ENCODE assay signal across 1 cellular context in the genomic region with DNA sequence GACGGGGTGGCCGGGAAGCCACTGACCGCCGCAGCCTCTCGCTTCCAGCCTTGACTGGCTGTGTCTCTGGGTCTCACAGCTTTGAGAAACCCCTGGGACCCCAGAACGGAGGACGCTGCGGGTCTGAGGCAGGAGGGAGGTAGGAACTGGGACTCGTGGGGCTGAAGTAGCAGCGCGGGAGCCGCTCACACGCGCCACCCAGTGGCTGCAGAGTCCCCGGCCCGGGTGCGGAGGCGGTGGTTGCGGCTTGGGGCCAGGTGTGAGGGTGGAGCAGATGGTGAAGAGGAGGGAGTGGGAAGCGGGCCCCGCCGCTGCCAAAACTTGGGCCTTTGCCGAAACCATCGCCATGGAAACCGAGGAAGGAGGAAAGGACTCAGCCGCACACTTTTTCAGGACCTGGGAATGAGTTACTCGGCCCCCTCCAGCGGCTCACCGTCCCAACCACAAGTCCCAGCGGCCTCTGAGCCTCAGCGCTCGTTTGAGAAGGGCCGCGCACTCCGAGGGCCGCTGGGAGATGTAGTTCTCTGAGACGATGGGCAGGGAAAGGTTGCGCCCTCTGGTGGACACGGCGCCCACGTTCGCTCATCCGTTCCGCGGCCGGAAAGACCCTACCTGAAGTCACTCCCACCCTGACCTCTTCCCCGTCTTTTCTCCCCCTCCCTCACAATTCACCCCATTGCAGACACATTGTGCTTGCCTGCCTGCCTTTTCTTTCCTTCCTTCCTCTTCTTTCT.
A peak's percentile ranks its signal among the peaks of the same experiment; 100 is the strongest.
TF ChIP-seq lines count a peak whose summit lies in the region.

No MANE protein-coding gene starts in this region.

TF ChIP-seq in HepG2, 621 proteins besides CTCF, POLR2A, EP300 and RAD21 (continued from another document and continues in another):
- peak; percentile 69; the same call in 1 of the 2 replicates for TF ChIP-seq ZHX2 (IDR thresholded peaks at IDR 0.05; ENCODE audit: low read depth)
- no peak for TF ChIP-seq ZHX2 (CRISPR knock-in tag; IDR thresholded peaks at IDR 0.05; ENCODE audit: borderline replicate concordance)
- no peak for TF ChIP-seq RFXAP (CRISPR knock-in tag; IDR thresholded peaks at IDR 0.05; ENCODE audit: borderline replicate concordance)
- no peak for TF ChIP-seq ZNF337 (CRISPR knock-in tag; IDR thresholded peaks at IDR 0.05; ENCODE audit: borderline replicate concordance, low read depth)
- TF ChIP-seq NR2C2 (CRISPR knock-in tag; IDR thresholded peaks at IDR 0.05; ENCODE audit: borderline replicate concordance), result peak; percentile 77
- no peak for TF ChIP-seq ZBTB10 (CRISPR knock-in tag; IDR thresholded peaks at IDR 0.05; ENCODE audit: borderline replicate concordance)
- TF ChIP-seq IRX3 (CRISPR knock-in tag; IDR thresholded peaks at IDR 0.05; ENCODE audit: borderline replicate concordance, low read depth), result no peak
- no peak for TF ChIP-seq GATA4 (IDR thresholded peaks at IDR 0.05; ENCODE audit: borderline replicate concordance, low read depth)
- TF ChIP-seq, protein P1, sequence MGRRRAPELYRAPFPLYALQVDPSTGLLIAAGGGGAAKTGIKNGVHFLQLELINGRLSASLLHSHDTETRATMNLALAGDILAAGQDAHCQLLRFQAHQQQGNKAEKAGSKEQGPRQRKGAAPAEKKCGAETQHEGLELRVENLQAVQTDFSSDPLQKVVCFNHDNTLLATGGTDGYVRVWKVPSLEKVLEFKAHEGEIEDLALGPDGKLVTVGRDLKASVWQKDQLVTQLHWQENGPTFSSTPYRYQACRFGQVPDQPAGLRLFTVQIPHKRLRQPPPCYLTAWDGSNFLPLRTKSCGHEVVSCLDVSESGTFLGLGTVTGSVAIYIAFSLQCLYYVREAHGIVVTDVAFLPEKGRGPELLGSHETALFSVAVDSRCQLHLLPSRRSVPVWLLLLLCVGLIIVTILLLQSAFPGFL (CRISPR knock-in tag; IDR thresholded peaks at IDR 0.05), result no peak
- TF ChIP-seq U2AF2 (IDR thresholded peaks at IDR 0.05; ENCODE audit: low read depth, low read length), result peak; percentile 67; the same call in 1 of the 2 replicates
- no peak for TF ChIP-seq GPBP1L1 (CRISPR knock-in tag; IDR thresholded peaks at IDR 0.05)
- no peak for TF ChIP-seq SCMH1 (CRISPR knock-in tag; IDR thresholded peaks at IDR 0.05; ENCODE audit: borderline replicate concordance)
- TF ChIP-seq NFYB (CRISPR knock-in tag; IDR thresholded peaks at IDR 0.05), result peak; percentile 26; the same call in 1 of the 2 replicates
- no peak for TF ChIP-seq MTF2 (CRISPR knock-in tag; IDR thresholded peaks at IDR 0.05; ENCODE audit: borderline replicate concordance)
- TF ChIP-seq SRSF1 (optimal IDR thresholded peaks at IDR 0.05; ENCODE audit: low read depth, low read length), result peak; percentile 50
- TF ChIP-seq, protein P2, sequence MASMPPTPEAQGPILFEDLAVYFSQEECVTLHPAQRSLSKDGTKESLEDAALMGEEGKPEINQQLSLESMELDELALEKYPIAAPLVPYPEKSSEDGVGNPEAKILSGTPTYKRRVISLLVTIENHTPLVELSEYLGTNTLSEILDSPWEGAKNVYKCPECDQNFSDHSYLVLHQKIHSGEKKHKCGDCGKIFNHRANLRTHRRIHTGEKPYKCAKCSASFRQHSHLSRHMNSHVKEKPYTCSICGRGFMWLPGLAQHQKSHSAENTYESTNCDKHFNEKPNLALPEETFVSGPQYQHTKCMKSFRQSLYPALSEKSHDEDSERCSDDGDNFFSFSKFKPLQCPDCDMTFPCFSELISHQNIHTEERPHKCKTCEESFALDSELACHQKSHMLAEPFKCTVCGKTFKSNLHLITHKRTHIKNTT (CRISPR knock-in tag; IDR thresholded peaks at IDR 0.05), result peak; percentile 96; the same call in 1 of the 2 replicates
- peak; percentile 57 for TF ChIP-seq ZNF883 (CRISPR knock-in tag; IDR thresholded peaks at IDR 0.05; ENCODE audit: not compliant biosample characterization)
- no peak for TF ChIP-seq ZMYM2 (CRISPR knock-in tag; IDR thresholded peaks at IDR 0.05)
- no peak for TF ChIP-seq ZBTB43 (CRISPR knock-in tag; conservative IDR thresholded peaks at IDR 0.05)
- TF ChIP-seq ZNF30 (CRISPR knock-in tag; IDR thresholded peaks at IDR 0.05), result no peak
- TF ChIP-seq ZNF839 (CRISPR knock-in tag; IDR thresholded peaks at IDR 0.05; ENCODE audit: borderline replicate concordance), result no peak
- no peak for TF ChIP-seq ZNF326 (CRISPR knock-in tag; IDR thresholded peaks at IDR 0.05; ENCODE audit: borderline replicate concordance)
- TF ChIP-seq, protein P3, sequence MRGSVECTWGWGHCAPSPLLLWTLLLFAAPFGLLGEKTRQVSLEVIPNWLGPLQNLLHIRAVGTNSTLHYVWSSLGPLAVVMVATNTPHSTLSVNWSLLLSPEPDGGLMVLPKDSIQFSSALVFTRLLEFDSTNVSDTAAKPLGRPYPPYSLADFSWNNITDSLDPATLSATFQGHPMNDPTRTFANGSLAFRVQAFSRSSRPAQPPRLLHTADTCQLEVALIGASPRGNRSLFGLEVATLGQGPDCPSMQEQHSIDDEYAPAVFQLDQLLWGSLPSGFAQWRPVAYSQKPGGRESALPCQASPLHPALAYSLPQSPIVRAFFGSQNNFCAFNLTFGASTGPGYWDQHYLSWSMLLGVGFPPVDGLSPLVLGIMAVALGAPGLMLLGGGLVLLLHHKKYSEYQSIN (CRISPR knock-in tag; IDR thresholded peaks at IDR 0.05; ENCODE audit: borderline replicate concordance), result no peak
- no peak for TF ChIP-seq ZNF530 (CRISPR knock-in tag; IDR thresholded peaks at IDR 0.05; ENCODE audit: low read depth)
- no peak for TF ChIP-seq MLXIP (CRISPR knock-in tag; IDR thresholded peaks at IDR 0.05; ENCODE audit: borderline replicate concordance)
- 0 out of 2 replicates have a peak, but pooled peaks have one; percentile 21 for TF ChIP-seq GLI4 (CRISPR knock-in tag; IDR thresholded peaks at IDR 0.05; ENCODE audit: borderline replicate concordance)
- TF ChIP-seq GTF2F1 (IDR thresholded peaks at IDR 0.05; ENCODE audit: low read length), result no peak
- TF ChIP-seq ARHGAP35 (CRISPR knock-in tag; IDR thresholded peaks at IDR 0.05; ENCODE audit: borderline replicate concordance), result no peak; the same call in 1 of the 2 replicates
- TF ChIP-seq TEAD2 (CRISPR knock-in tag; IDR thresholded peaks at IDR 0.05), result no peak
